15 cellular contexts compared by ENCODE assay signal in genomic region chr14:102474934-102475333, GRCh38. TPM values are rescaled to one million over a fixed set of nuclear protein-coding genes. Genes with fewer than 3 reads are reported as not detected.
DNase-seq lines count a peak whose midpoint lies in the region; ATAC-seq and TF ChIP-seq lines count a peak whose summit lies in the region.
"Had no signal": no experiment of that assay in that cellular context is flagged by ENCODE, and none has a peak within 500 bp of the region (broad histone marks: within the 10 kb centered on the region; RNA-seq: fewer than 3 reads in every experiment).

No MANE protein-coding gene starts in this region.

- DNase-seq in SK-N-SH (no peak), colonic mucosa (peak; percentile 54), myocyte (ENCODE audit: low read depth) (peak; percentile 94), upper lobe of left lung (peak in 1 of 2 donors; percentile 82), NOMO-1 treated with DMSO at 0.1 percent for 48 hours (lab: John Stamatoyannopoulos, UW; ENCODE audit: unreplicated experiment) (no peak)
- DNase-seq: ACHN; activated CD8-positive, alpha-beta memory T cell treated with anti-CD3 and anti-CD28 coated beads for 24 hours; GF-D8; immature natural killer cell; MM.1S; T-helper 17 cell had no signal

- no peak overlapping the region for H3K4me3 ChIP-seq in SK-N-SH (ENCODE audit: low read depth in 2 of 2, low read length in 1 of 2)
- H3K4me3 ChIP-seq in colonic mucosa: no peak overlapping the region
- H3K4me3 ChIP-seq in upper lobe of left lung: no peak overlapping the region

- H3K9me3 ChIP-seq in SK-N-SH: no peaks in the 10 kb centered on the region
- no peaks in the 10 kb centered on the region for H3K9me3 ChIP-seq in colonic mucosa
- H3K9me3 ChIP-seq in upper lobe of left lung: no peaks in the 10 kb centered on the region

- H3K9ac ChIP-seq in SK-N-SH (no peak overlapping the region), colonic mucosa (ENCODE audit: low read depth in 2 of 2, low read length in 2 of 2) (no peak overlapping the region)

- H3K4me2 ChIP-seq in SK-N-SH: no peak overlapping the region

- POLR2A ChIA-PET in SK-N-SH (lab: Yijun Ruan, JAX): no interaction called here

- CTCF ChIA-PET in SK-N-SH (lab: Yijun Ruan, JAX): no interaction called here

- H4K20me1 ChIP-seq in SK-N-SH (ENCODE audit: insufficient read depth): no peaks in the 10 kb centered on the region

- H3K27me3 ChIP-seq in SK-N-SH (ENCODE audit: insufficient read depth) (no peaks in the 10 kb centered on the region), colonic mucosa (no peaks in the 10 kb centered on the region), upper lobe of left lung (no peaks in the 10 kb centered on the region)

- H3K79me2 ChIP-seq in SK-N-SH (ENCODE audit: insufficient read depth): no peaks in the 10 kb centered on the region

- no peak overlapping the region for H2AFZ ChIP-seq in SK-N-SH (ENCODE audit: low read depth)

- no peak for TF ChIP-seq RAD21 in SK-N-SH (IDR thresholded peaks at IDR 0.05; ENCODE audit: low read length)

- H3K36me3 ChIP-seq in SK-N-SH (replicated peaks in 1 of 2; ENCODE audit: control insufficient read depth in 1 of 2, insufficient read depth in 2 of 2, low read length in 1 of 2) (peaks cover 0 to 4% of the 10 kb centered on the region in 2 experiments), colonic mucosa (no peaks in the 10 kb centered on the region), upper lobe of left lung (peaks cover 0 to 5% (median 0%) of the 10 kb centered on the region in 4 donors)

- H3K27ac ChIP-seq in SK-N-SH (ENCODE audit: low read depth in 2 of 2, low read length in 1 of 2) (no peak overlapping the region), colonic mucosa (no peak overlapping the region), upper lobe of left lung (no peak overlapping the region)

- intact Hi-C loops in colonic mucosa (cut with DNase I): no loop called here

- TF ChIP-seq POLR2A in upper lobe of left lung (IDR thresholded peaks at IDR 0.05): no peak
- no peak for TF ChIP-seq POLR2A in GM18505 (IDR thresholded peaks at IDR 0.05; ENCODE audit: borderline replicate concordance, extremely low read depth, insufficient read depth, insufficient read length)

- ATAC-seq in SK-N-SH treated with all-trans-retinoic acid at 6 μM for 48 hours (peak; percentile 42; the same call in 1 of the 3 replicates), upper lobe of left lung (ENCODE audit: low FRiP score in 2 of 2) (peak; percentile 55 to 76), HG02759 (IDR thresholded peaks at IDR 0.05; ENCODE audit: unreplicated experiment) (no peak), GM18505 (IDR thresholded peaks at IDR 0.05; ENCODE audit: unreplicated experiment) (no peak)
- ATAC-seq: HCT116, T-helper 17 cell had no signal

- TF ChIP-seq CTCF in SK-N-SH (IDR thresholded peaks at IDR 0.05) (no peak), colonic mucosa (IDR thresholded peaks at IDR 0.05) (no peak), upper lobe of left lung (IDR thresholded peaks at IDR 0.05) (no peak)

- no peaks in the 10 kb centered on the region for H3F3A ChIP-seq in SK-N-SH (replicated peaks; ENCODE audit: insufficient read depth)

- H3K4me1 ChIP-seq in SK-N-SH (ENCODE audit: control insufficient read depth in 1 of 2, insufficient read depth in 2 of 2, low read depth in 1 of 2, low read length in 1 of 2) (peaks cover 0 to 17% of the 10 kb centered on the region in 2 experiments; a peak in 1 of 4 replicates), colonic mucosa (peaks cover 6% of the 10 kb centered on the region), upper lobe of left lung (peaks cover 0 to 15% (median 5%) of the 10 kb centered on the region in 4 donors)

- WGBS in SK-N-SH (ENCODE audit: low lambda C conversion rate): 69% methylated on average over 3 of the region's 5 CpGs
- WGBS in upper lobe of left lung, 2 donors: 35% methylated on average over 5 of the region's 5 CpGs; no CpG with 5 or more reads in 1 of the 2 donors

- no peaks in the 10 kb centered on the region for H3K9me2 ChIP-seq in SK-N-SH

- TF ChIP-seq EP300 in SK-N-SH (IDR thresholded peaks at IDR 0.05; ENCODE audit: borderline replicate concordance in 1 of 2, low read depth in 1 of 2, low read length in 1 of 2) (no peak), upper lobe of left lung (IDR thresholded peaks at IDR 0.05) (no peak)

TF ChIP-seq in SK-N-SH treated with all-trans-retinoic acid at 6 μM for 48 hours, 23 proteins besides CTCF, POLR2A, EP300 and RAD21 (continues in another document):
- TF ChIP-seq TOX (CRISPR knock-in tag; IDR thresholded peaks at IDR 0.05; ENCODE audit: borderline replicate concordance): no peak
- no peak for TF ChIP-seq ARNTL (CRISPR knock-in tag; IDR thresholded peaks at IDR 0.05; ENCODE audit: borderline replicate concordance, low read depth)
- no peak for TF ChIP-seq POU6F1 (CRISPR knock-in tag; IDR thresholded peaks at IDR 0.05; ENCODE audit: borderline replicate concordance, low read depth)
- no peak for TF ChIP-seq PPARA (CRISPR knock-in tag; IDR thresholded peaks at IDR 0.05; ENCODE audit: borderline replicate concordance)
- TF ChIP-seq PATZ1 (CRISPR knock-in tag; IDR thresholded peaks at IDR 0.05; ENCODE audit: borderline replicate concordance): no peak
- no peak for TF ChIP-seq CSDC2 (CRISPR knock-in tag; IDR thresholded peaks at IDR 0.05)

TF ChIP-seq in SK-N-SH, 30 proteins besides CTCF, POLR2A, EP300 and RAD21:
- no peak for TF ChIP-seq RXRA (IDR thresholded peaks at IDR 0.05; ENCODE audit: borderline replicate concordance, low read depth)
- TF ChIP-seq, protein P1, sequence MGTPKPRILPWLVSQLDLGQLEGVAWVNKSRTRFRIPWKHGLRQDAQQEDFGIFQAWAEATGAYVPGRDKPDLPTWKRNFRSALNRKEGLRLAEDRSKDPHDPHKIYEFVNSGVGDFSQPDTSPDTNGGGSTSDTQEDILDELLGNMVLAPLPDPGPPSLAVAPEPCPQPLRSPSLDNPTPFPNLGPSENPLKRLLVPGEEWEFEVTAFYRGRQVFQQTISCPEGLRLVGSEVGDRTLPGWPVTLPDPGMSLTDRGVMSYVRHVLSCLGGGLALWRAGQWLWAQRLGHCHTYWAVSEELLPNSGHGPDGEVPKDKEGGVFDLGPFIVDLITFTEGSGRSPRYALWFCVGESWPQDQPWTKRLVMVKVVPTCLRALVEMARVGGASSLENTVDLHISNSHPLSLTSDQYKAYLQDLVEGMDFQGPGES (IDR thresholded peaks at IDR 0.05; ENCODE audit: low read depth, low read length): no peak
- no peak for TF ChIP-seq YY1 (IDR thresholded peaks at IDR 0.05; ENCODE audit: low read depth)
- no peak for TF ChIP-seq TAF1 (IDR thresholded peaks at IDR 0.05; ENCODE audit: borderline replicate concordance, low read depth, low read length)
- no peak for TF ChIP-seq RCOR1 (IDR thresholded peaks at IDR 0.05; ENCODE audit: low read length)

RNA-seq across cellular contexts. Expression of gene ANKRD9, which starts 34.6 kb away (rescaled TPM):
- polyA plus RNA-seq in SK-N-SH (2012; rRNA removed): 21.3 and 21.4 TPM in 2 replicates
- 6.2 and 10.8 TPM in 2 replicates for polyA plus RNA-seq in SK-N-SH (2012; cell fraction: cytosol; rRNA removed)
- polyA plus RNA-seq in SK-N-SH (2012; cell fraction: nucleus; rRNA removed): 85.4 and 152 TPM in 2 replicates
- 100 to 1,000 TPM; 107 to 115 TPM for total RNA-seq in colonic mucosa
- 101 and 113 TPM in 2 replicates for total RNA-seq in myocyte
- polyA plus RNA-seq in myocyte (2012): 17.6 TPM
- 10 to 100 TPM; 21.0 to 99.9 (median 47.6) TPM for total RNA-seq in upper lobe of left lung

Comparison
In these comparisons a context has a peak if more than half of its experiments do, and no peak if none do; other contexts are left out.
1. ATAC-seq: peak in SK-N-SH treated with all-trans-retinoic acid at 6 μM for 48 hours (single experiment) and upper lobe of left lung (2 of 2); none in HG02759 (single experiment) and GM18505 (single experiment).
2. DNase-seq: peak in colonic mucosa (single experiment) and myocyte (single experiment); none in SK-N-SH (single experiment) and NOMO-1 treated with DMSO at 0.1 percent for 48 hours (single experiment).